Comparison of ENCODE assay signal across 22 cellular contexts in the genomic region with DNA sequence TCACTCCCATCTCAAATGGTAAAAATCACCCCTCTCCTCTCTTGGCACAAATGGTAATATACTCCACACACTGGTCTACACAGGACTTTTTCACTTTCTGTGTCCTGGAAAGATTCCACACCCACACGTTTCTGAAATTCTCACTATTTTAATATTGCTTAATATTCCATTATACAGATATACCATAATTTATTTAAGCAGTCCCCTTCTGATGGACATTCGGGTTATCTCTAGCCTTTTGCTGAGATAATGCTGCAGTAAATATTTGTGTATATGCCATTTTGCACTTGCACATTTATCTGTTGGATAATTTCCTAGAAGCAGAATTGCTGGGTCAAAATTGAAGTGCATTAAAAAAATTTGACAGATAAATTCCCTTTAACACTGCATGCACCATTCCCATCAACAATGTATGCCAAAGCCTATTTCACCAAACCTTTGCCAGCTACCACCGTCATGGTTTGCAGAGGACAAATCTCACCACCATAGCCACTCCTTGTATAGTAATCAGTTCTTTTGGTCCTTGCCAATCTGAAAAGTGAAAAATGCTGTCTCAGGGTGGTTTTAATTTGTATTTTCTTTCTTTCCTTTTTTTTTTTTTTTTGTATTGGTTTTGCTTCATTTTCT. TPM values are rescaled to one million over a fixed set of nuclear protein-coding genes. Genes with fewer than 3 reads are reported as not detected.
DNase-seq lines count a peak whose midpoint lies in the region; TF ChIP-seq lines count a peak whose summit lies in the region.
"Had no signal": no experiment of that assay in that cellular context is flagged by ENCODE, and none has a peak within 500 bp of the region (broad histone marks: within the 10 kb centered on the region; RNA-seq: fewer than 3 reads in every experiment).

No MANE protein-coding gene starts in this region.

- no peaks in the 10 kb centered on the region for H3K36me3 Mint-ChIP-seq in activated naive CD4-positive, alpha-beta T cell treated with anti-CD3 and anti-CD28 coated beads, Interleukin-2, amount 50 U/mL, for 24 hours
- no peaks in the 10 kb centered on the region for H3K36me3 Mint-ChIP-seq in activated naive CD4-positive, alpha-beta T cell treated with anti-CD3 and anti-CD28 coated beads for 36 hours (ENCODE audit: low read depth)
- H3K36me3 Mint-ChIP-seq in Caco-2 (ENCODE audit: insufficient read depth, unreplicated experiment), result peaks cover 11% of the 10 kb centered on the region
- H3K36me3 Mint-ChIP-seq: CD8-positive, alpha-beta T cell had no signal

- H3K4me1 Mint-ChIP-seq in activated naive CD4-positive, alpha-beta T cell treated with anti-CD3 and anti-CD28 coated beads, Interleukin-2, amount 50 U/mL, for 24 hours, result no peaks in the 10 kb centered on the region
- H3K4me1 Mint-ChIP-seq in activated naive CD4-positive, alpha-beta T cell treated with anti-CD3 and anti-CD28 coated beads for 36 hours (ENCODE audit: low read depth), result no peaks in the 10 kb centered on the region
- H3K4me1 Mint-ChIP-seq in Caco-2 (ENCODE audit: low read depth, unreplicated experiment), result peaks cover 57% of the 10 kb centered on the region

- no peak overlapping the region for H3K4me3 Mint-ChIP-seq in activated naive CD4-positive, alpha-beta T cell treated with anti-CD3 and anti-CD28 coated beads, Interleukin-2, amount 50 U/mL, for 24 hours
- no peak overlapping the region for H3K4me3 Mint-ChIP-seq in activated naive CD4-positive, alpha-beta T cell treated with anti-CD3 and anti-CD28 coated beads for 36 hours
- H3K4me3 Mint-ChIP-seq in Caco-2 (ENCODE audit: unreplicated experiment), result no peak overlapping the region
- H3K4me3 Mint-ChIP-seq: CD4-positive, alpha-beta T cell; CD8-positive, alpha-beta T cell had no signal

- H3K36me3 ChIP-seq in HEK293 (ENCODE audit: control insufficient read depth in 2 of 2, insufficient read depth in 1 of 2, low read length in 2 of 2) (no peaks in the 10 kb centered on the region), SJSA1 (no peaks in the 10 kb centered on the region), Peyer's patch (no peaks in the 10 kb centered on the region), SJCRH30 (no peaks in the 10 kb centered on the region), Caco-2 (ENCODE audit: control insufficient read depth, insufficient read depth, low read length) (no peaks in the 10 kb centered on the region)
- H3K36me3 ChIP-seq: BE2C, BLaER1 had no signal

- intact Hi-C loops in activated naive CD4-positive, alpha-beta T cell treated with anti-CD3 and anti-CD28 coated beads for 36 hours (cut with micrococcal nuclease), result no loop called here
- intact Hi-C loops in Caco-2 (cut with micrococcal nuclease; ENCODE audit: unreplicated experiment), result no loop called here

- H3K4me3 ChIP-seq in HEK293 (ENCODE audit: low read depth, low read length), result no peak overlapping the region
- H3K4me3 ChIP-seq in SJSA1, result no peak overlapping the region
- H3K4me3 ChIP-seq in Peyer's patch, result no peak overlapping the region
- H3K4me3 ChIP-seq in SJCRH30, result no peak overlapping the region
- no peak overlapping the region for H3K4me3 ChIP-seq in Caco-2 (ENCODE audit: low read depth, low read length)
- H3K4me3 ChIP-seq: BLaER1, GM12878 had no signal

- POLR2A ChIA-PET in HEK293 (lab: Yijun Ruan, JAX), result no interaction called here
- POLR2A ChIA-PET in Caco-2 (lab: Charles Lee), result no interaction called here

- H3K27me3 ChIP-seq in SJSA1 (replicated peaks), result peaks cover 98% of the 10 kb centered on the region
- H3K27me3 ChIP-seq in Peyer's patch, result no peaks in the 10 kb centered on the region
- H3K27me3 ChIP-seq in SJCRH30, result no peaks in the 10 kb centered on the region
- no peaks in the 10 kb centered on the region for H3K27me3 ChIP-seq in Caco-2 (replicated peaks; ENCODE audit: control insufficient read depth, insufficient read depth, low read length)
- H3K27me3 ChIP-seq: BLaER1 had no signal

- DNase-seq in activated naive CD4-positive, alpha-beta T cell treated with anti-CD3 and anti-CD28 coated beads for 36 hours, result no peak
- DNase-seq in SJSA1 (ENCODE audit: low read depth in 1 of 2, low spot score in 2 of 2), result peak; percentile 68 to 75
- DNase-seq in Peyer's patch, result no peak
- no peak for DNase-seq in SJCRH30
- no peak for DNase-seq in Caco-2
- DNase-seq: 8988T; ACHN; BE2C; C1 segment of cervical spinal cord; CD4-positive, alpha-beta T cell; CD8-positive, alpha-beta T cell; DMS 273 treated with DMSO at 0.1 percent for 48 hours; DMS153; DMS53; DMS79; DND-41; EL; GDM1 had no signal

- no peak for TF ChIP-seq CTCF in HEK293 (tag by site-specific recombination; IDR thresholded peaks at IDR 0.05)
- TF ChIP-seq CTCF in Peyer's patch (IDR thresholded peaks at IDR 0.05), result no peak
- TF ChIP-seq CTCF in Caco-2 (IDR thresholded peaks at IDR 0.05; ENCODE audit: insufficient read depth in 1 of 2, low read depth in 1 of 2, low read length in 1 of 2, severe bottlenecking in 1 of 2, unreplicated experiment in 1 of 2), result no peak

- H3K9me3 Mint-ChIP-seq in activated naive CD4-positive, alpha-beta T cell treated with anti-CD3 and anti-CD28 coated beads, Interleukin-2, amount 50 U/mL, for 24 hours, result no peaks in the 10 kb centered on the region
- no peaks in the 10 kb centered on the region for H3K9me3 Mint-ChIP-seq in activated naive CD4-positive, alpha-beta T cell treated with anti-CD3 and anti-CD28 coated beads for 36 hours
- no peaks in the 10 kb centered on the region for H3K9me3 Mint-ChIP-seq in Caco-2 (ENCODE audit: unreplicated experiment)
- H3K9me3 Mint-ChIP-seq: CD4-positive, alpha-beta T cell; CD8-positive, alpha-beta T cell had no signal

- peaks cover 25% of the 10 kb centered on the region for H3K4me1 ChIP-seq in HEK293 (ENCODE audit: control insufficient read depth, insufficient read depth, low read length)
- H3K4me1 ChIP-seq in SJSA1 (replicated peaks), result no peaks in the 10 kb centered on the region
- peaks cover 0 to 4% (median 0%) of the 10 kb centered on the region in 4 donors for H3K4me1 ChIP-seq in Peyer's patch
- peaks cover 25% of the 10 kb centered on the region for H3K4me1 ChIP-seq in SJCRH30
- H3K4me1 ChIP-seq in Caco-2, result peaks cover 61% of the 10 kb centered on the region
- H3K4me1 ChIP-seq: BE2C, BLaER1 had no signal

- H3K27ac ChIP-seq in HEK293 (ENCODE audit: extremely low read depth, low read depth, low read length) (no peak overlapping the region), SJSA1 (no peak overlapping the region), Peyer's patch (no peak overlapping the region), SJCRH30 (no peak overlapping the region)
- H3K27ac ChIP-seq: BLaER1 had no signal

- BruUV-seq in Caco-2 (replicated peaks; lab: Mats Ljungman, UMichigan), result no TSS peak

- H3K9me3 ChIP-seq in HEK293 (ENCODE audit: control insufficient read depth, insufficient read depth, low read depth, low read length) (no peaks in the 10 kb centered on the region), SJSA1 (replicated peaks) (peaks cover 12% of the 10 kb centered on the region; the same call in 1 of the 2 replicates), Peyer's patch (no peaks in the 10 kb centered on the region), SJCRH30 (replicated peaks) (no peaks in the 10 kb centered on the region), Caco-2 (no peaks in the 10 kb centered on the region)
- H3K9me3 ChIP-seq: BE2C, BLaER1 had no signal

- CTCF ChIA-PET in activated naive CD4-positive, alpha-beta T cell treated with anti-CD3 and anti-CD28 coated beads for 36 hours (lab: Charles Lee), result interaction anchor here (0.7 kb wide), 1 partner anchor 607 kb away, joined by 3 read pairs; no protein-coding TSS in a partner anchor
- CTCF ChIA-PET in HEK293 (lab: Yijun Ruan, JAX), result no interaction called here
- CTCF ChIA-PET in Caco-2 (lab: Charles Lee), result no interaction called here

- TF ChIP-seq POLR2A in Peyer's patch (IDR thresholded peaks at IDR 0.05), result no peak

- H3K27ac Mint-ChIP-seq in activated naive CD4-positive, alpha-beta T cell treated with anti-CD3 and anti-CD28 coated beads, Interleukin-2, amount 50 U/mL, for 24 hours, result peak overlapping the region; percentile 11
- no peak overlapping the region for H3K27ac Mint-ChIP-seq in activated naive CD4-positive, alpha-beta T cell treated with anti-CD3 and anti-CD28 coated beads for 36 hours
- H3K27ac Mint-ChIP-seq in Caco-2 (ENCODE audit: unreplicated experiment), result no peak overlapping the region
- H3K27ac Mint-ChIP-seq: CD4-positive, alpha-beta T cell; CD8-positive, alpha-beta T cell had no signal

- peaks cover 6% of the 10 kb centered on the region for H3K27me3 Mint-ChIP-seq in activated naive CD4-positive, alpha-beta T cell treated with anti-CD3 and anti-CD28 coated beads, Interleukin-2, amount 50 U/mL, for 24 hours
- H3K27me3 Mint-ChIP-seq in activated naive CD4-positive, alpha-beta T cell treated with anti-CD3 and anti-CD28 coated beads for 36 hours (ENCODE audit: low read depth), result peaks cover 1% of the 10 kb centered on the region
- H3K27me3 Mint-ChIP-seq in Caco-2 (ENCODE audit: insufficient read depth, unreplicated experiment), result no peaks in the 10 kb centered on the region

TF ChIP-seq in HEK293, 187 proteins besides CTCF, POLR2A, EP300 and RAD21:
- TF ChIP-seq, protein P1, sequence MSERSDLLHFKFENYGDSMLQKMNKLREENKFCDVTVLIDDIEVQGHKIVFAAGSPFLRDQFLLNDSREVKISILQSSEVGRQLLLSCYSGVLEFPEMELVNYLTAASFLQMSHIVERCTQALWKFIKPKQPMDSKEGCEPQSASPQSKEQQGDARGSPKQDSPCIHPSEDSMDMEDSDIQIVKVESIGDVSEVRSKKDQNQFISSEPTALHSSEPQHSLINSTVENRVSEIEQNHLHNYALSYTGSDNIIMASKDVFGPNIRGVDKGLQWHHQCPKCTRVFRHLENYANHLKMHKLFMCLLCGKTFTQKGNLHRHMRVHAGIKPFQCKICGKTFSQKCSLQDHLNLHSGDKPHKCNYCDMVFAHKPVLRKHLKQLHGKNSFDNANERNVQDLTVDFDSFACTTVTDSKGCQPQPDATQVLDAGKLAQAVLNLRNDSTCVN (tag by site-specific recombination; optimal IDR thresholded peaks at IDR 0.05), result no peak
- peak; percentile 96 for TF ChIP-seq MZF1 (tag by site-specific recombination; IDR thresholded peaks at IDR 0.05; ENCODE audit: borderline replicate concordance)
- TF ChIP-seq REPIN1 (tag by site-specific recombination; IDR thresholded peaks at IDR 0.05; ENCODE audit: low read depth), result no peak

RNA-seq across cellular contexts. Expression of a gene that starts 15.5 kb away (rescaled TPM):
- not detected for total RNA-seq in activated naive CD4-positive, alpha-beta T cell treated with anti-CD3 and anti-CD28 coated beads for 36 hours
- not detected in 2 replicates for total RNA-seq in SJSA1 (2014; rRNA removed; shearing (Covaris generic))
- total RNA-seq in Peyer's patch (1 to 10 TPM in 1 of 4 donors, under 1 TPM in 2, not detected in 1; 0.18 to 6.6 (median 0.27) TPM), Caco-2 (2022) (200 and 201 TPM in 2 replicates)
- 200 and 211 TPM in 2 replicates for total RNA-seq in SJCRH30 (2014; rRNA removed; shearing (Covaris generic))
- total RNA-seq: CD4-positive, alpha-beta T cell; CD8-positive, alpha-beta T cell had no signal

RNA-seq across cellular contexts. Expression of a gene that starts 56.4 kb away (rescaled TPM):
- total RNA-seq in activated naive CD4-positive, alpha-beta T cell treated with anti-CD3 and anti-CD28 coated beads for 36 hours, result 100 to 1,000 TPM; 226 to 247 TPM
- 83.1 and 143 TPM in 2 replicates for total RNA-seq in SJSA1 (2014; rRNA removed; shearing (Covaris generic))
- total RNA-seq in Peyer's patch (100 to 1,000 TPM in 3 of 4 donors, 10 to 100 TPM in 1; 80.9 to 326 (median 241) TPM), Caco-2 (2022) (247 and 281 TPM in 2 replicates)
- total RNA-seq in SJCRH30 (2014; rRNA removed; shearing (Covaris generic)), result 126 and 145 TPM in 2 replicates

Comparison
In these comparisons a context has a peak if more than half of its experiments do, and no peak if none do; other contexts are left out.
1. DNase-seq: peak in SJSA1 (2 of 2); none in activated naive CD4-positive, alpha-beta T cell treated with anti-CD3 and anti-CD28 coated beads for 36 hours (single experiment), Peyer's patch (0 of 3), SJCRH30 (0 of 2) and Caco-2 (0 of 2).
2. RNA of a gene that starts 15.5 kb away (total RNA-seq): 200 to 211 TPM in SJCRH30 and 200 to 201 TPM in Caco-2; 0.18 to 6.6 TPM in Peyer's patch, not detected in activated naive CD4-positive, alpha-beta T cell treated with anti-CD3 and anti-CD28 coated beads for 36 hours and not detected in SJSA1; every median in the first group is over 10 times any median in the second.